ENCODE assay signal across 1 cellular context in genomic region chr1:162145280-162145965, GRCh38.
TF ChIP-seq lines count a peak whose summit lies in the region.

No MANE protein-coding gene starts in this region.

TF ChIP-seq in GM23338, 12 proteins besides CTCF, POLR2A, EP300 and RAD21 (continued from another document):
- TF ChIP-seq ZNF462 (CRISPR knock-in tag; IDR thresholded peaks at IDR 0.05) (no peak), POLR2AphosphoS5 (IDR thresholded peaks at IDR 0.05; ENCODE audit: low read depth) (no peak), CREB1 (CRISPR knock-in tag; IDR thresholded peaks at IDR 0.05; ENCODE audit: low read depth) (no peak), EZH2 (IDR thresholded peaks at IDR 0.05; ENCODE audit: low read depth, unreplicated experiment) (no peak)
- TF ChIP-seq, protein P1, sequence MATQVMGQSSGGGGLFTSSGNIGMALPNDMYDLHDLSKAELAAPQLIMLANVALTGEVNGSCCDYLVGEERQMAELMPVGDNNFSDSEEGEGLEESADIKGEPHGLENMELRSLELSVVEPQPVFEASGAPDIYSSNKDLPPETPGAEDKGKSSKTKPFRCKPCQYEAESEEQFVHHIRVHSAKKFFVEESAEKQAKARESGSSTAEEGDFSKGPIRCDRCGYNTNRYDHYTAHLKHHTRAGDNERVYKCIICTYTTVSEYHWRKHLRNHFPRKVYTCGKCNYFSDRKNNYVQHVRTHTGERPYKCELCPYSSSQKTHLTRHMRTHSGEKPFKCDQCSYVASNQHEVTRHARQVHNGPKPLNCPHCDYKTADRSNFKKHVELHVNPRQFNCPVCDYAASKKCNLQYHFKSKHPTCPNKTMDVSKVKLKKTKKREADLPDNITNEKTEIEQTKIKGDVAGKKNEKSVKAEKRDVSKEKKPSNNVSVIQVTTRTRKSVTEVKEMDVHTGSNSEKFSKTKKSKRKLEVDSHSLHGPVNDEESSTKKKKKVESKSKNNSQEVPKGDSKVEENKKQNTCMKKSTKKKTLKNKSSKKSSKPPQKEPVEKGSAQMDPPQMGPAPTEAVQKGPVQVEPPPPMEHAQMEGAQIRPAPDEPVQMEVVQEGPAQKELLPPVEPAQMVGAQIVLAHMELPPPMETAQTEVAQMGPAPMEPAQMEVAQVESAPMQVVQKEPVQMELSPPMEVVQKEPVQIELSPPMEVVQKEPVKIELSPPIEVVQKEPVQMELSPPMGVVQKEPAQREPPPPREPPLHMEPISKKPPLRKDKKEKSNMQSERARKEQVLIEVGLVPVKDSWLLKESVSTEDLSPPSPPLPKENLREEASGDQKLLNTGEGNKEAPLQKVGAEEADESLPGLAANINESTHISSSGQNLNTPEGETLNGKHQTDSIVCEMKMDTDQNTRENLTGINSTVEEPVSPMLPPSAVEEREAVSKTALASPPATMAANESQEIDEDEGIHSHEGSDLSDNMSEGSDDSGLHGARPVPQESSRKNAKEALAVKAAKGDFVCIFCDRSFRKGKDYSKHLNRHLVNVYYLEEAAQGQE (IDR thresholded peaks at IDR 0.05; ENCODE audit: unreplicated experiment): no peak
